Comparison of ENCODE assay signal across 1 cellular context in the genomic region with DNA sequence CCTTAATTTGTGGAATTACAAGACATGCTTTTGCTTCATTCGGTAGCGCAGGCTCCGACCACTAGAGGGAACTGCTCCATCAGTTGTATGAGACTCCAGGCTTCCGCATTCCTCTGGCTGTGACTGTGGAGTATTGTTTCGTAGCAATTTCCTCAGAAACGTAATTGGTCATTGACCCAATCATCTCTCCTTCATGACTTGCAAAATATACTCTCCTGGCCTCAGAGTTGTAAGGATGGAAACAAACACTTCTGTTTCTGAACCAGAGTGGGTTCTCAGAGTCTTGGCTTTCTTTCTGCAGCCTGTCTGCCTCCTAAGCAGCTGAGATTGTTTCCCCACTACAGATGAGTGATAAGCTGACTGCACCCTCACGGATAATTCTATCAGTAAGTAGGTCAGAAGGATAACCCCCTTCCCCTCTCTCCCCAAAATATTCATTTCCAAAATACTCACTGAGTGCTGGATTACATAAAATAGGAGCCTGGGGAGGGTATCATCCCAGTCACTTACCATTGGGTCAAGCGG.
TF ChIP-seq lines count a peak whose summit lies in the region.

No MANE protein-coding gene starts in this region.

TF ChIP-seq in K562, 482 proteins besides CTCF, POLR2A, EP300 and RAD21 (continued from another document and continues in another):
- TF ChIP-seq, protein P1, sequence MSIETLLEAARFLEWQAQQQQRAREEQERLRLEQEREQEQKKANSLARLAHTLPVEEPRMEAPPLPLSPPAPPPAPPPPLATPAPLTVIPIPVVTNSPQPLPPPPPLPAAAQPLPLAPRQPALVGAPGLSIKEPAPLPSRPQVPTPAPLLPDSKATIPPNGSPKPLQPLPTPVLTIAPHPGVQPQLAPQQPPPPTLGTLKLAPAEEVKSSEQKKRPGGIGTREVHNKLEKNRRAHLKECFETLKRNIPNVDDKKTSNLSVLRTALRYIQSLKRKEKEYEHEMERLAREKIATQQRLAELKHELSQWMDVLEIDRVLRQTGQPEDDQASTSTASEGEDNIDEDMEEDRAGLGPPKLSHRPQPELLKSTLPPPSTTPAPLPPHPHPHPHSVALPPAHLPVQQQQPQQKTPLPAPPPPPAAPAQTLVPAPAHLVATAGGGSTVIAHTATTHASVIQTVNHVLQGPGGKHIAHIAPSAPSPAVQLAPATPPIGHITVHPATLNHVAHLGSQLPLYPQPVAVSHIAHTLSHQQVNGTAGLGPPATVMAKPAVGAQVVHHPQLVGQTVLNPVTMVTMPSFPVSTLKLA (conservative IDR thresholded peaks at IDR 0.05) = no peak
- TF ChIP-seq MAFK (IDR thresholded peaks at IDR 0.05; ENCODE audit: low read length) (peak; percentile 71), RBM34 (IDR thresholded peaks at IDR 0.05; ENCODE audit: borderline replicate concordance, insufficient read depth, low read length) (no peak), ZNF79 (CRISPR knock-in tag; IDR thresholded peaks at IDR 0.05; ENCODE audit: low read depth) (no peak), ZNF217 (CRISPR knock-in tag; IDR thresholded peaks at IDR 0.05) (no peak), TCFL5 (CRISPR knock-in tag; conservative IDR thresholded peaks at IDR 0.05) (no peak), ZFPM2 (CRISPR knock-in tag; IDR thresholded peaks at IDR 0.05) (no peak), RREB1 (CRISPR knock-in tag; IDR thresholded peaks at IDR 0.05) (no peak), ZNF696 (CRISPR knock-in tag; conservative IDR thresholded peaks at IDR 0.05) (no peak), IRF2 (CRISPR knock-in tag; IDR thresholded peaks at IDR 0.05) (no peak), KLF6 (CRISPR knock-in tag; IDR thresholded peaks at IDR 0.05; ENCODE audit: borderline replicate concordance) (no peak), WHSC1 (IDR thresholded peaks at IDR 0.05; ENCODE audit: low read length) (no peak), CREB1 (IDR thresholded peaks at IDR 0.05) (peak; percentile 84), CREB1 (CRISPR knock-in tag; IDR thresholded peaks at IDR 0.05) (peak; percentile 75), MAFG (tag; conservative IDR thresholded peaks at IDR 0.05) (peak; percentile 93), NR3C1 (CRISPR knock-in tag; IDR thresholded peaks at IDR 0.05) (no peak), CHD1 (IDR thresholded peaks at IDR 0.05; ENCODE audit: low read length) (no peak), ZNF12 (CRISPR knock-in tag; IDR thresholded peaks at IDR 0.05) (no peak), SRSF9 (IDR thresholded peaks at IDR 0.05; ENCODE audit: borderline replicate concordance, low read depth, low read length) (no peak), ATF1 (CRISPR knock-in tag; IDR thresholded peaks at IDR 0.05) (no peak), ATF1 (tag; IDR thresholded peaks at IDR 0.05) (peak; percentile 92), ZNF316 (IDR thresholded peaks at IDR 0.05) (peak; percentile 89), ESRRA (IDR thresholded peaks at IDR 0.05; ENCODE audit: borderline replicate concordance, low read depth) (no peak), KDM4B (IDR thresholded peaks at IDR 0.05; ENCODE audit: borderline replicate concordance in 2 of 2, low read depth in 1 of 2) (no peak), FOXA1 (IDR thresholded peaks at IDR 0.05; ENCODE audit: borderline replicate concordance) (no peak), FOSL1 (tag; conservative IDR thresholded peaks at IDR 0.05) (no peak; the same call in 1 of the 2 replicates), U2AF1 (optimal IDR thresholded peaks at IDR 0.05; ENCODE audit: low read depth, low read length) (no peak), CBFB (CRISPR knock-in tag; IDR thresholded peaks at IDR 0.05) (no peak), ZNF41 (CRISPR knock-in tag; conservative IDR thresholded peaks at IDR 0.05) (no peak), ZC3H8 (IDR thresholded peaks at IDR 0.05) (no peak), BCL6 (CRISPR knock-in tag; IDR thresholded peaks at IDR 0.05) (no peak), MAZ (CRISPR knock-in tag; conservative IDR thresholded peaks at IDR 0.05 in 1 of 2, IDR thresholded peaks at IDR 0.05 in 1 of 2) (0 out of 4 replicates have a peak, but pooled peaks of 1 of the 2 experiments have one; percentile 13), NFRKB (IDR thresholded peaks at IDR 0.05; ENCODE audit: low read depth) (no peak), AFF4 (CRISPR knock-in tag; IDR thresholded peaks at IDR 0.05) (no peak), PML (IDR thresholded peaks at IDR 0.05; ENCODE audit: low read length) (no peak), BRD4 (IDR thresholded peaks at IDR 0.05) (no peak), CBX5 (IDR thresholded peaks at IDR 0.05; ENCODE audit: borderline replicate concordance, low read depth) (no peak), KAT8 (IDR thresholded peaks at IDR 0.05; ENCODE audit: low read depth) (no peak), HLTF (IDR thresholded peaks at IDR 0.05) (no peak), TBL1XR1 (IDR thresholded peaks at IDR 0.05; ENCODE audit: low read length in 2 of 2) (peak in 1 of 2 experiments; percentile 55; a peak in 1 of 4 replicates), NUFIP1 (IDR thresholded peaks at IDR 0.05; ENCODE audit: partially characterized antibody) (no peak), FOXJ2 (tag; IDR thresholded peaks at IDR 0.05) (no peak), TARDBP (IDR thresholded peaks at IDR 0.05) (no peak), NRF1 (conservative IDR thresholded peaks at IDR 0.05 in 1 of 2, IDR thresholded peaks at IDR 0.05 in 1 of 2) (no peak), IRF1 (CRISPR knock-in tag; IDR thresholded peaks at IDR 0.05; ENCODE audit: borderline replicate concordance) (no peak), HDAC3 (IDR thresholded peaks at IDR 0.05; ENCODE audit: borderline replicate concordance, partially characterized antibody) (no peak), TAL1 (IDR thresholded peaks at IDR 0.05) (no peak), JUN (IDR thresholded peaks at IDR 0.05; ENCODE audit: borderline replicate concordance, low read depth, low read length) (no peak), JUN (CRISPR knock-in tag; IDR thresholded peaks at IDR 0.05; ENCODE audit: borderline replicate concordance) (no peak)
- TF ChIP-seq, protein P2, sequence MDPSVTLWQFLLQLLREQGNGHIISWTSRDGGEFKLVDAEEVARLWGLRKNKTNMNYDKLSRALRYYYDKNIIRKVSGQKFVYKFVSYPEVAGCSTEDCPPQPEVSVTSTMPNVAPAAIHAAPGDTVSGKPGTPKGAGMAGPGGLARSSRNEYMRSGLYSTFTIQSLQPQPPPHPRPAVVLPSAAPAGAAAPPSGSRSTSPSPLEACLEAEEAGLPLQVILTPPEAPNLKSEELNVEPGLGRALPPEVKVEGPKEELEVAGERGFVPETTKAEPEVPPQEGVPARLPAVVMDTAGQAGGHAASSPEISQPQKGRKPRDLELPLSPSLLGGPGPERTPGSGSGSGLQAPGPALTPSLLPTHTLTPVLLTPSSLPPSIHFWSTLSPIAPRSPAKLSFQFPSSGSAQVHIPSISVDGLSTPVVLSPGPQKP (CRISPR knock-in tag; IDR thresholded peaks at IDR 0.05) = no peak
- TF ChIP-seq, protein P3, sequence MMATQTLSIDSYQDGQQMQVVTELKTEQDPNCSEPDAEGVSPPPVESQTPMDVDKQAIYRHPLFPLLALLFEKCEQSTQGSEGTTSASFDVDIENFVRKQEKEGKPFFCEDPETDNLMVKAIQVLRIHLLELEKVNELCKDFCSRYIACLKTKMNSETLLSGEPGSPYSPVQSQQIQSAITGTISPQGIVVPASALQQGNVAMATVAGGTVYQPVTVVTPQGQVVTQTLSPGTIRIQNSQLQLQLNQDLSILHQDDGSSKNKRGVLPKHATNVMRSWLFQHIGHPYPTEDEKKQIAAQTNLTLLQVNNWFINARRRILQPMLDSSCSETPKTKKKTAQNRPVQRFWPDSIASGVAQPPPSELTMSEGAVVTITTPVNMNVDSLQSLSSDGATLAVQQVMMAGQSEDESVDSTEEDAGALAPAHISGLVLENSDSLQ (IDR thresholded peaks at IDR 0.05) = no peak
- TF ChIP-seq, protein P4, sequence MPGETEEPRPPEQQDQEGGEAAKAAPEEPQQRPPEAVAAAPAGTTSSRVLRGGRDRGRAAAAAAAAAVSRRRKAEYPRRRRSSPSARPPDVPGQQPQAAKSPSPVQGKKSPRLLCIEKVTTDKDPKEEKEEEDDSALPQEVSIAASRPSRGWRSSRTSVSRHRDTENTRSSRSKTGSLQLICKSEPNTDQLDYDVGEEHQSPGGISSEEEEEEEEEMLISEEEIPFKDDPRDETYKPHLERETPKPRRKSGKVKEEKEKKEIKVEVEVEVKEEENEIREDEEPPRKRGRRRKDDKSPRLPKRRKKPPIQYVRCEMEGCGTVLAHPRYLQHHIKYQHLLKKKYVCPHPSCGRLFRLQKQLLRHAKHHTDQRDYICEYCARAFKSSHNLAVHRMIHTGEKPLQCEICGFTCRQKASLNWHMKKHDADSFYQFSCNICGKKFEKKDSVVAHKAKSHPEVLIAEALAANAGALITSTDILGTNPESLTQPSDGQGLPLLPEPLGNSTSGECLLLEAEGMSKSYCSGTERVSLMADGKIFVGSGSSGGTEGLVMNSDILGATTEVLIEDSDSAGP (CRISPR knock-in tag; IDR thresholded peaks at IDR 0.05) = no peak
- TF ChIP-seq, protein P5, sequence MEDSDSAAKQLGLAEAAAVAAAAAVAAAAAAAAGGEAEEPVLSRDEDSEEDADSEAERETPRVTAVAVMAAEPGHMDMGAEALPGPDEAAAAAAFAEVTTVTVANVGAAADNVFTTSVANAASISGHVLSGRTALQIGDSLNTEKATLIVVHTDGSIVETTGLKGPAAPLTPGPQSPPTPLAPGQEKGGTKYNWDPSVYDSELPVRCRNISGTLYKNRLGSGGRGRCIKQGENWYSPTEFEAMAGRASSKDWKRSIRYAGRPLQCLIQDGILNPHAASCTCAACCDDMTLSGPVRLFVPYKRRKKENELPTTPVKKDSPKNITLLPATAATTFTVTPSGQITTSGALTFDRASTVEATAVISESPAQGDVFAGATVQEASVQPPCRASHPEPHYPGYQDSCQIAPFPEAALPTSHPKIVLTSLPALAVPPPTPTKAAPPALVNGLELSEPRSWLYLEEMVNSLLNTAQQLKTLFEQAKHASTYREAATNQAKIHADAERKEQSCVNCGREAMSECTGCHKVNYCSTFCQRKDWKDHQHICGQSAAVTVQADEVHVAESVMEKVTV (CRISPR knock-in tag; IDR thresholded peaks at IDR 0.05) = peak; percentile 93
